ENCODE assay signal across 21 cellular contexts in genomic region chr3:188194327-188194726, GRCh38. TPM values are rescaled to one million over a fixed set of nuclear protein-coding genes. Genes with fewer than 3 reads are reported as not detected.
A peak's percentile ranks its signal among the peaks of the same experiment; 100 is the strongest.
DNase-seq lines count a peak whose midpoint lies in the region; ATAC-seq, FAIRE-seq and TF ChIP-seq lines count a peak whose summit lies in the region.
"Had no signal": no experiment of that assay in that cellular context is flagged by ENCODE, and none has a peak within 500 bp of the region (broad histone marks: within the 10 kb centered on the region; RNA-seq: fewer than 3 reads in every experiment).

No MANE protein-coding gene starts in this region.

- H3K27me3 Mint-ChIP-seq in progenitor cell of endocrine pancreas: no peaks in the 10 kb centered on the region
- H3K27me3 Mint-ChIP-seq: activated naive CD8-positive, alpha-beta T cell treated with anti-CD3 and anti-CD28 coated beads, Interleukin-2, amount 10 ng/mL, durations not matched to agents 7 days and 5 days; activated T-cell treated with anti-CD3 and anti-CD28 coated beads, Interleukin-2, amount 50 U/mL, for 24 hours had no signal

- peaks cover 45% of the 10 kb centered on the region for H3K4me1 ChIP-seq in SJSA1 (replicated peaks)

- peak overlapping the region; percentile 11; the same call in 1 of the 2 replicates for H3K27ac ChIP-seq in SJSA1
- H3K27ac ChIP-seq: Peyer's patch had no signal

- ATAC-seq in HG03565 (IDR thresholded peaks at IDR 0.05; ENCODE audit: unreplicated experiment) (no peak), GM21390 (IDR thresholded peaks at IDR 0.05; ENCODE audit: unreplicated experiment) (no peak), HG03175 (IDR thresholded peaks at IDR 0.05; ENCODE audit: unreplicated experiment) (no peak)
- ATAC-seq: left colon had no signal

- no peak overlapping the region for H3K4me3 ChIP-seq in SJSA1
- H3K4me3 ChIP-seq in epithelial cell of esophagus (ENCODE audit: low read length): no peak overlapping the region
- H3K4me3 ChIP-seq: Peyer's patch had no signal

- peaks cover 32% of the 10 kb centered on the region for H3K36me3 ChIP-seq in SJSA1

- H3K27ac Mint-ChIP-seq in progenitor cell of endocrine pancreas: peak overlapping the region; percentile 18
- H3K27ac Mint-ChIP-seq: activated naive CD8-positive, alpha-beta T cell treated with anti-CD3 and anti-CD28 coated beads, Interleukin-2, amount 10 ng/mL, durations not matched to agents 7 days and 5 days; activated T-cell treated with anti-CD3 and anti-CD28 coated beads, Interleukin-2, amount 50 U/mL, for 24 hours had no signal

- no peaks in the 10 kb centered on the region for H3K9me3 Mint-ChIP-seq in progenitor cell of endocrine pancreas (ENCODE audit: low read depth)
- H3K9me3 Mint-ChIP-seq: activated T-cell treated with anti-CD3 and anti-CD28 coated beads, Interleukin-2, amount 50 U/mL, for 24 hours had no signal

- no peaks in the 10 kb centered on the region for H3K9me3 ChIP-seq in SJSA1 (replicated peaks)
- H3K9me3 ChIP-seq: Peyer's patch had no signal

- TF ChIP-seq POLR2A in GM12892 (IDR thresholded peaks at IDR 0.05; ENCODE audit: low read depth, low read length): no peak

- H3K4me3 Mint-ChIP-seq in progenitor cell of endocrine pancreas (ENCODE audit: low read depth): no peak overlapping the region
- H3K4me3 Mint-ChIP-seq: activated naive CD8-positive, alpha-beta T cell treated with anti-CD3 and anti-CD28 coated beads, Interleukin-2, amount 10 ng/mL, durations not matched to agents 7 days and 5 days; activated T-cell treated with anti-CD3 and anti-CD28 coated beads, Interleukin-2, amount 50 U/mL, for 24 hours had no signal

- FAIRE-seq in GM12892 (lab: Jason Lieb, UNC): no peak

- no peak for TF ChIP-seq CTCF in epithelial cell of esophagus (IDR thresholded peaks at IDR 0.05; ENCODE audit: insufficient read depth, low read depth, low read length, missing control alignments)
- no peak for TF ChIP-seq CTCF in progenitor cell of endocrine pancreas (IDR thresholded peaks at IDR 0.05; ENCODE audit: unreplicated experiment)

- H3K4me1 Mint-ChIP-seq in progenitor cell of endocrine pancreas (ENCODE audit: low read depth): peaks cover 11% of the 10 kb centered on the region

- DNase-seq in ELR (ENCODE audit: low read depth): peak; percentile 65
- DNase-seq in SJSA1 (ENCODE audit: low read depth in 1 of 2, low spot score in 2 of 2): peak in 1 of 2 experiments; percentile 42
- DNase-seq in epithelial cell of esophagus (ENCODE audit: low read depth): peak; percentile 40
- no peak for DNase-seq in progenitor cell of endocrine pancreas (ENCODE audit: low spot score, unreplicated experiment)
- DNase-seq in GM12892 (ENCODE audit: insufficient read length): no peak
- DNase-seq: activated CD4-positive, alpha-beta T cell treated with anti-CD3 and anti-CD28 coated beads, Interleukin-2, amount 50 U/mL, for 4 hours; activated naive CD8-positive, alpha-beta T cell treated with anti-CD3 and anti-CD28 coated beads, Interleukin-2, amount 10 ng/mL, durations not matched to agents 7 days and 5 days; activated T-cell treated with anti-CD3 and anti-CD28 coated beads, Interleukin-2, amount 50 U/mL, for 24 hours; caudate nucleus; effector CD4-positive, alpha-beta T cell; Karpas-422; left colon; NCI-H1417 treated with DMSO at 0.1 percent for 48 hours; NCI-H2171 treated with DMSO at 0.1 percent for 48 hours; NCI-H82; occipital lobe; Peyer's patch; stimulated activated CD4-positive, alpha-beta T cell treated with anti-CD3 and anti-CD28 coated beads, Interleukin-2, amount 100 ng/mL, for 48 hours had no signal

- peaks cover 7% of the 10 kb centered on the region for H3K36me3 Mint-ChIP-seq in progenitor cell of endocrine pancreas (ENCODE audit: insufficient read depth)

- no peaks in the 10 kb centered on the region for H3K27me3 ChIP-seq in SJSA1 (replicated peaks)
- H3K27me3 ChIP-seq: Peyer's patch had no signal

RNA-seq across cellular contexts. Expression of gene LPP, which starts 40.4 kb away (rescaled TPM):
- total RNA-seq in SJSA1 (2014; rRNA removed; shearing (Covaris generic)): 64.6 and 132 TPM in 2 replicates
- total RNA-seq in progenitor cell of endocrine pancreas: 131 and 144 TPM in 2 replicates
- 0.02 TPM for polyA plus RNA-seq in GM12892 (2012; ENCODE audit: missing spikeins)

Comparison
In these comparisons a context has a peak if more than half of its experiments do, and no peak if none do; other contexts are left out.
1. DNase-seq: peak in ELR (single experiment) and epithelial cell of esophagus (single experiment); none in progenitor cell of endocrine pancreas (single experiment) and GM12892 (single experiment).